8 cellular contexts compared by ENCODE assay signal in the genomic region with DNA sequence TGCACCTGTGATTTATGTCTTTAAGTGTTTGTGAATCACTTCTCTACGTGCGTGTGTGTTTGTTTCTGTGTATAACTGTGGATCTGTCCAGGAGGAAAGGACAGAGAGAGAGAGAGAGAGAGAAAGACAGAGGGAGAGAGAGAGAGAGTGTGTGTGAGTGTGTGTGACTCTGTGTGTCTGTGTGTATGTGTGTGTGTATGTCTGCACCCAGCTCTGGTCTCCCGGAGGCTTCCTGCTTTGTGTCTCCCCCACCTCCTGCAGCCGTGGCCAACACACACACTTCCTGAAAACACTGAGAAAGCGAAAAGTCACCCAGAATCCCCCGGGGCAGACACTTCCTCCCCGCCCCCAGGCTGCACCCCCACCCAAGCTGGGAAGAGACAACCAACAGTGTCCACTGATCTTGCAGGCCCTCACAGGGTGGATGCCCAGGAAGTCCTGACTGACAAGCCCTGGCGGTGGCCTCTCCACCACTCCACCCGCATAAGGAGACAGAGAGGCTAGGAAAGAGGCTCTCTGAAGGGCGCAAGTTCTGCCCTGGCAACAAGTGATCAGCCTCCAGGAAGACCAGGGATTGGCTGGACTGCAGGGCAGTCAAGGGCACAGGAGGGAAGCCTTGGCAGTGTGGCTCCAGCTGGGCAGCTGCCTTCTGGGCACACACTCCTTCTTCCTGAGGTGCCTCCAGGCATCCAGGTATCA. TPM values are rescaled to one million over a fixed set of nuclear protein-coding genes. Genes with fewer than 3 reads are reported as not detected.
DNase-seq lines count a peak whose midpoint lies in the region; ATAC-seq, FAIRE-seq and TF ChIP-seq lines count a peak whose summit lies in the region.

No MANE protein-coding gene starts in this region.

- H3K9me3 ChIP-seq in WERI-Rb-1 (ENCODE audit: severe bottlenecking) (no peaks in the 10 kb centered on the region), breast epithelium (no peaks in the 10 kb centered on the region), kidney (ENCODE audit: control insufficient read depth in 1 of 2, low read length in 2 of 2) (no peaks in the 10 kb centered on the region)

- peak overlapping the region; percentile 55 for H2AFZ ChIP-seq in ACC112 (ENCODE audit: low read length, unreplicated experiment)

- H3K36me3 ChIP-seq in ACC112 (ENCODE audit: insufficient read depth, low read length) (no peaks in the 10 kb centered on the region; the same call in 1 of the 2 replicates), WERI-Rb-1 (peaks cover 20% of the 10 kb centered on the region), breast epithelium (no peaks in the 10 kb centered on the region), kidney (ENCODE audit: control insufficient read depth in 1 of 2, insufficient read depth in 2 of 2, low read length in 2 of 2) (no peaks in the 10 kb centered on the region)

- no peaks in the 10 kb centered on the region for H3K27me3 ChIP-seq in ACC112 (ENCODE audit: insufficient read depth, low read length)
- no peaks in the 10 kb centered on the region for H3K27me3 ChIP-seq in WERI-Rb-1 (ENCODE audit: insufficient read depth, low read depth, severe bottlenecking)
- no peaks in the 10 kb centered on the region for H3K27me3 ChIP-seq in breast epithelium

- intact Hi-C loops in breast epithelium (cut with DNase I; ENCODE audit: low total_unique reads) (loop anchor here (10.0 kb wide), 3 partner anchors 63 to 453 kb away; a partner anchor contains a TSS), kidney (cut with DNase I) (loop anchor here (10.0 kb wide), 1 partner anchor 453 kb away; no protein-coding TSS in a partner anchor)

- H3K4me3 ChIP-seq in ACC112 (ENCODE audit: low read depth, low read length), result peak overlapping the region; percentile 82
- peak overlapping the region; percentile 2; the same call in 1 of the 2 replicates for H3K4me3 ChIP-seq in WERI-Rb-1 (ENCODE audit: low read depth, low read length)
- peak overlapping the region; percentile 59 to 90 (median 68) for H3K4me3 ChIP-seq in breast epithelium
- peak overlapping the region; percentile 83 to 87 for H3K4me3 ChIP-seq in kidney (ENCODE audit: low read length in 2 of 2)

- H3K9ac ChIP-seq in kidney (ENCODE audit: low read length in 2 of 2), result peak overlapping the region; percentile 84 to 92

- peak; percentile 55 for ATAC-seq in GM18858 (IDR thresholded peaks at IDR 0.05; ENCODE audit: unreplicated experiment)
- ATAC-seq in HG03064 (IDR thresholded peaks at IDR 0.05; ENCODE audit: low read depth, unreplicated experiment), result peak; percentile 69

- DNase-seq in NCI-H2171 (lab: John Stamatoyannopoulos, UW) (peak; percentile 61), WERI-Rb-1 (peak; percentile 84), breast epithelium (ENCODE audit: low spot score in 2 of 2) (peak; percentile 82 to 89), kidney (peak; percentile 96)
- DNase-seq in stimulated activated CD4-positive, alpha-beta T cell treated with anti-CD3 and anti-CD28 coated beads, Interleukin-12 subunit alpha, Interleukin-12 subunit beta, amount 100 ng/mL, for 4 hours, result peak; percentile 75

- H3K4me1 ChIP-seq in ACC112 (ENCODE audit: control insufficient read depth, insufficient read depth, low read length, unreplicated experiment) (peaks cover 29% of the 10 kb centered on the region), breast epithelium (peaks cover 4 to 17% of the 10 kb centered on the region in 2 donors), kidney (ENCODE audit: control insufficient read depth in 1 of 2, insufficient read depth in 1 of 2, low read depth in 1 of 2, low read length in 2 of 2) (peaks cover 17 to 50% of the 10 kb centered on the region in 2 donors)

- peaks cover 64% of the 10 kb centered on the region for H3K79me2 ChIP-seq in ACC112 (ENCODE audit: control insufficient read depth, insufficient read depth, low read length, unreplicated experiment)

- FAIRE-seq in kidney (lab: Jason Lieb, UNC), result no peak

- TF ChIP-seq POLR2A in breast epithelium (IDR thresholded peaks at IDR 0.05), result peak; percentile 43

- H3K27ac ChIP-seq in ACC112 (ENCODE audit: low read depth, low read length), result peak overlapping the region; percentile 70
- H3K27ac ChIP-seq in WERI-Rb-1, result peak overlapping the region; percentile 74
- peak overlapping the region; percentile 85 to 91 for H3K27ac ChIP-seq in breast epithelium
- peak overlapping the region; percentile 92 to 93 for H3K27ac ChIP-seq in kidney (ENCODE audit: low read depth in 2 of 2, low read length in 2 of 2)

- TF ChIP-seq CTCF in WERI-Rb-1 (IDR thresholded peaks at IDR 0.05; ENCODE audit: low read depth, low read length), result no peak
- peak in 2 of 3 donors; percentile 13 to 18 for TF ChIP-seq CTCF in breast epithelium (IDR thresholded peaks at IDR 0.05)
- TF ChIP-seq CTCF in kidney (IDR thresholded peaks at IDR 0.05; ENCODE audit: borderline replicate concordance, extremely low read depth, insufficient read depth), result no peak

RNA-seq across cellular contexts. Expression of a gene that starts 30.0 kb away (rescaled TPM):
- total RNA-seq in breast epithelium (100 to 1,000 TPM in 1 of 3 donors, 10 to 100 TPM in 2; 85.9 to 109 (median 97.0) TPM), kidney (80.8 TPM)
- 58.2 TPM for polyA plus RNA-seq in kidney (ENCODE audit: insufficient read depth, low read depth, low replicate concordance)

RNA-seq across cellular contexts. Expression of a gene that starts 48.0 kb away (rescaled TPM):
- total RNA-seq in breast epithelium (10 to 100 TPM; 23.7 to 85.9 (median 67.0) TPM), kidney (42.0 TPM)
- polyA plus RNA-seq in kidney (ENCODE audit: insufficient read depth, low read depth, low replicate concordance), result 12.6 TPM

Comparison
In these comparisons a context has a peak if more than half of its experiments do, and no peak if none do; other contexts are left out.
1. Peak in every context shown above with its lines: DNase-seq, ATAC-seq, H3K4me3 ChIP-seq and H3K27ac ChIP-seq.
2. H3K4me3 ChIP-seq: peak in every context shown above with its lines; median percentile 85 in kidney; 82 in ACC112; 68 in breast epithelium; 2 in WERI-Rb-1.
3. CTCF ChIP-seq: peak in breast epithelium (2 of 3); none in WERI-Rb-1 (single experiment) and kidney (single experiment).